ENCODE assay signal across 1 cellular context in the genomic region with DNA sequence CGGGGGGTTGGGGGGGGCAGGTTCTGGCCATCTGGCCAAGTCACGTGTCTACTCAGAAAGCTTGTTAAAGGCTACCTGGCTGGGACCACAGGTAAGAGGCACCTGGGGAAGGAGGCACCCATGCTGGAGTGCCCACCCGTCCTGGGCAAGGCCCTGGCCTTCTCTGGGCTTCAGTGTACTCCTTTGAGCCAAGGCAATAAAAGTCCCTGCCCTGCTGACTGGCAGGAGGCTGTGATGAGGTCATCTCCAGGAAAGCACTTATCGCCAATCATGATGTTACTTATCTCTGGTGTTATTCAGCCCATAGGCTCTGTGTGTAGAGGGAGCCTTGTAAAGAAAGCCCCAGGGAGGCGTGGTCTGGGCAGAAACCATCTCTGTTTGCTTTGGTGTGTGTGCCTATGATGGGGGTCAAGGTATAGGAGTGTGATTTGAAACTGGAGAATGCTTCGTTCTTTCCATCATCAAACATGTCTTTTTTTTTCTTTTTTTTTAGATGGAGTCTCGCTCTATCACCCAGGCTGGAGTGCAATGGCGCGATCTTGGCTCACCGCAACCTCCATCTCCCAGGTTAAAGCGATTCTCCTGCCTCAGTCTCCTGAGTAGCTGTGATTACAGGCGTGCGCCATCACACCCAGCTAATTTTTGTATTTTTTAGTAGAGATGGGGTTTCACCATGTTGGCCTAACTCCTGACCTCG.
TF ChIP-seq lines count a peak whose summit lies in the region.

No MANE protein-coding gene starts in this region.

TF ChIP-seq in endothelial cell of umbilical vein, 7 proteins besides CTCF, POLR2A, EP300 and RAD21:
- TF ChIP-seq GATA2 (IDR thresholded peaks at IDR 0.05; ENCODE audit: insufficient read depth, insufficient read length, low read depth, low read length), result peak; percentile 50
- no peak for TF ChIP-seq POLR2AphosphoS5 (IDR thresholded peaks at IDR 0.05; ENCODE audit: insufficient read depth, low read depth, low read length)
- no peak for TF ChIP-seq MYC (IDR thresholded peaks at IDR 0.05; ENCODE audit: low read depth, low read length)
- TF ChIP-seq, protein P1, sequence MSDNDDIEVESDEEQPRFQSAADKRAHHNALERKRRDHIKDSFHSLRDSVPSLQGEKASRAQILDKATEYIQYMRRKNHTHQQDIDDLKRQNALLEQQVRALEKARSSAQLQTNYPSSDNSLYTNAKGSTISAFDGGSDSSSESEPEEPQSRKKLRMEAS (IDR thresholded peaks at IDR 0.05; ENCODE audit: insufficient read depth, insufficient read length), result no peak
- peak; percentile 52 for TF ChIP-seq JUN (IDR thresholded peaks at IDR 0.05; ENCODE audit: borderline replicate concordance, insufficient read depth, insufficient read length, low read depth)
- no peak for TF ChIP-seq FOS (IDR thresholded peaks at IDR 0.05; ENCODE audit: borderline replicate concordance, insufficient read depth, low read length)
- no peak for TF ChIP-seq EZH2 (IDR thresholded peaks at IDR 0.05; ENCODE audit: borderline replicate concordance, low read depth, low read length, severe bottlenecking)
TF ChIP-seq in endothelial cell of umbilical vein: peak in this region for 2.
